26 cellular contexts compared by ENCODE assay signal in genomic region chr14:20317720-20318119, GRCh38.
"Had no signal": no experiment of that assay in that cellular context is flagged by ENCODE, and none has a peak within 500 bp of the region (broad histone marks: within the 10 kb centered on the region; RNA-seq: fewer than 3 reads in every experiment).

No MANE protein-coding gene starts in this region.

- H3K27ac Mint-ChIP-seq: dendritic cell treated with granulocyte-macrophage colony-stimulating factor and Interleukin-4, amounts not matched to agents 40 ng/mL and 50 ng/mL, for 4 days; mesothelial cell of epicardium; naive B cell; stimulated activated effector memory CD8-positive, alpha-beta T cell treated with anti-CD3 and anti-CD28 coated beads, Interleukin-12 subunit alpha, Interleukin-12 subunit beta, amount 100 ng/mL, for 72 hours; type B pancreatic cell had no signal

- H3K27ac ChIP-seq: colonic mucosa, esophagus muscularis mucosa, foreskin keratinocyte, gastroesophageal sphincter, heart left ventricle, hepatocyte, psoas muscle, sigmoid colon, stomach, tibial artery had no signal

- H3K4me2 ChIP-seq: hepatocyte had no signal

- H3K4me1 Mint-ChIP-seq: mesothelial cell of epicardium; naive B cell; nephron; stimulated activated effector memory CD8-positive, alpha-beta T cell treated with anti-CD3 and anti-CD28 coated beads, Interleukin-12 subunit alpha, Interleukin-12 subunit beta, amount 100 ng/mL, for 72 hours had no signal

- H3K4me3 Mint-ChIP-seq: dendritic cell treated with granulocyte-macrophage colony-stimulating factor and Interleukin-4, amounts not matched to agents 40 ng/mL and 50 ng/mL, for 4 days; mesothelial cell of epicardium; naive B cell; nephron; stimulated activated effector memory CD8-positive, alpha-beta T cell treated with anti-CD3 and anti-CD28 coated beads, Interleukin-12 subunit alpha, Interleukin-12 subunit beta, amount 100 ng/mL, for 72 hours; type B pancreatic cell had no signal

- ATAC-seq: foreskin keratinocyte; gastroesophageal sphincter; heart left ventricle; left lobe of liver; mucosa of descending colon; psoas muscle; right cardiac atrium; stimulated activated effector memory CD8-positive, alpha-beta T cell treated with anti-CD3 and anti-CD28 coated beads, Interleukin-12 subunit alpha, Interleukin-12 subunit beta, amount 100 ng/mL, for 72 hours had no signal

- DNase-seq: colonic mucosa; effector CD8-positive, alpha-beta T cell; foreskin keratinocyte; heart left ventricle; kidney; mesenchymal stem cell; mucosa of descending colon; naive B cell; nucleus accumbens; psoas muscle; right cardiac atrium; sigmoid colon; stimulated activated CD4-positive, alpha-beta T cell treated with anti-CD3 and anti-CD28 coated beads, Interleukin-2, amount 100 ng/mL, for 24 hours; stimulated activated CD4-positive, alpha-beta T cell treated with anti-CD3 and anti-CD28 coated beads, Interleukin-4, amount 100 ng/mL, for 24 hours; stimulated activated naive CD4-positive, alpha-beta T cell treated with Interleukin-2 at 50 U/mL for 16 hours; stomach; tibial artery had no signal

- H3K9me3 ChIP-seq: colonic mucosa, esophagus muscularis mucosa, gastroesophageal sphincter, heart left ventricle, mucosa of descending colon, psoas muscle, sigmoid colon, stomach, tibial artery had no signal

- H3K4me1 ChIP-seq: colonic mucosa, esophagus muscularis mucosa, foreskin keratinocyte, gastroesophageal sphincter, heart left ventricle, psoas muscle, sigmoid colon, stomach had no signal

- H3K27me3 Mint-ChIP-seq: dendritic cell treated with granulocyte-macrophage colony-stimulating factor and Interleukin-4, amounts not matched to agents 40 ng/mL and 50 ng/mL, for 4 days; naive B cell; type B pancreatic cell had no signal

- H2AFZ ChIP-seq: hepatocyte had no signal

- H3K9me3 Mint-ChIP-seq: dendritic cell treated with granulocyte-macrophage colony-stimulating factor and Interleukin-4, amounts not matched to agents 40 ng/mL and 50 ng/mL, for 4 days; mesothelial cell of epicardium; naive B cell; nephron; stimulated activated effector memory CD8-positive, alpha-beta T cell treated with anti-CD3 and anti-CD28 coated beads, Interleukin-12 subunit alpha, Interleukin-12 subunit beta, amount 100 ng/mL, for 72 hours; type B pancreatic cell had no signal

- H3K27me3 ChIP-seq: colonic mucosa, esophagus muscularis mucosa, foreskin keratinocyte, gastroesophageal sphincter, heart left ventricle, hepatocyte, sigmoid colon, stomach, tibial artery had no signal
